Comparison of ENCODE assay signal across 24 cellular contexts in genomic region chr6:139010674-139011073, GRCh38.
"Had no signal": no experiment of that assay in that cellular context is flagged by ENCODE, and none has a peak within 500 bp of the region (broad histone marks: within the 10 kb centered on the region; RNA-seq: fewer than 3 reads in every experiment).

No MANE protein-coding gene starts in this region.

- DNase-seq: activated B cell treated with CpG ODN at 0.5 μM for 24 hours; activated CD4-positive, alpha-beta T cell treated with anti-CD3 and anti-CD28 coated beads, Interleukin-2, amount 50 U/mL, for 1 hour; activated CD8-positive, alpha-beta T cell treated with anti-CD3 and anti-CD28 coated beads for 36 hours; activated gamma-delta T cell treated with Interleukin-2 at 50 U/mL for 16 hours; activated naive CD4-positive, alpha-beta T cell treated with anti-CD3 and anti-CD28 coated beads, Interleukin-2, amount 50 U/mL, for 16 hours; activated T-cell treated with anti-CD3 and anti-CD28 coated beads, Interleukin-2, amount 50 U/mL, for 4 hours; amniotic stem cell; brain microvascular endothelial cell; dorsolateral prefrontal cortex; effector memory CD8-positive, alpha-beta T cell; foreskin fibroblast; head of caudate nucleus; hypothalamus; left lung; lower lobe of right lung; mesenchymal stem cell; natural killer cell; small intestine; stimulated activated CD4-positive, alpha-beta T cell treated with anti-CD3 and anti-CD28 coated beads, Interleukin-4, amount 100 ng/mL, for 24 hours; T-helper 2 cell; trophoblast cell had no signal

- FAIRE-seq: astrocyte, endothelial cell of umbilical vein, small intestine, urothelium cell line had no signal
